ENCODE assay signal across 12 cellular contexts in the genomic region with DNA sequence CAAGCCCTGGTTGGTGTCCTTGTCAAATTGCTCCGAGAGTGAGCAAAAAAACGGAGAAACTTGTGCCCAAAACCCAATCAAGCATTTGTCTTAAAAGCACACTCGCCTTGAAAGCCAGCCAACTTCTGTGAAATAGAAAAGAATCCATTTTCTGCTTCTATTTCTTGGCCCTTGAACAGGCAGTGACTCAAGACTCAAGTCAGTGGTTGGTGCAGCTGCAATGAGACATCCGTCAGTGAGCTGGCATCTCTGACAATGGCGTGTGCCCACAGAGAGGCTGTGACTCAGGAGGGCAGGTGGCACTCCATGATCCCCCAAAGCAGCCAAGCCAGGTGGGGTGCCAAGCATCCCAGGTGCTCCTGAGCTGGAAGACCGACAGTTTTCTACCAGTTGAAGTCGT.
DNase-seq lines count a peak whose midpoint lies in the region; ATAC-seq and TF ChIP-seq lines count a peak whose summit lies in the region.
"Had no signal": no experiment of that assay in that cellular context is flagged by ENCODE, and none has a peak within 500 bp of the region (broad histone marks: within the 10 kb centered on the region; RNA-seq: fewer than 3 reads in every experiment).

No MANE protein-coding gene starts in this region.

- no peak overlapping the region for H3K9ac ChIP-seq in fibroblast of lung (ENCODE audit: insufficient read depth, low read length)

- H3K4me3 Mint-ChIP-seq in activated naive CD4-positive, alpha-beta T cell treated with anti-CD3 and anti-CD28 coated beads, Interleukin-2, amount 10 ng/mL, durations not matched to agents 7 days and 5 days, result no peak overlapping the region
- H3K4me3 Mint-ChIP-seq: type B pancreatic cell had no signal

- H3K27me3 Mint-ChIP-seq in activated naive CD4-positive, alpha-beta T cell treated with anti-CD3 and anti-CD28 coated beads, Interleukin-2, amount 10 ng/mL, durations not matched to agents 7 days and 5 days, result no peaks in the 10 kb centered on the region

- no peak for TF ChIP-seq CTCF in fibroblast of lung (conservative IDR thresholded peaks at IDR 0.05 in 1 of 2, IDR thresholded peaks at IDR 0.05 in 1 of 2; ENCODE audit: low read depth in 1 of 2, low read length in 2 of 2)

- H3K79me2 ChIP-seq in fibroblast of lung (ENCODE audit: control insufficient read depth, insufficient read depth, low read length), result no peaks in the 10 kb centered on the region

- no peaks in the 10 kb centered on the region for H3K9me3 ChIP-seq in fibroblast of lung (ENCODE audit: control insufficient read depth, insufficient read depth, low read depth, low read length)
- H3K9me3 ChIP-seq: A549 had no signal

- H3K4me1 Mint-ChIP-seq in activated naive CD4-positive, alpha-beta T cell treated with anti-CD3 and anti-CD28 coated beads, Interleukin-2, amount 10 ng/mL, durations not matched to agents 7 days and 5 days, result no peaks in the 10 kb centered on the region

- H3K9me3 Mint-ChIP-seq in activated naive CD4-positive, alpha-beta T cell treated with anti-CD3 and anti-CD28 coated beads, Interleukin-2, amount 10 ng/mL, durations not matched to agents 7 days and 5 days, result no peaks in the 10 kb centered on the region
- H3K9me3 Mint-ChIP-seq: activated naive CD4-positive, alpha-beta T cell treated with anti-CD3 and anti-CD28 coated beads, Interleukin-2, amount 50 U/mL, for 72 hours; type B pancreatic cell had no signal

- H4K20me1 ChIP-seq in fibroblast of lung (ENCODE audit: control insufficient read depth, extremely low read depth, insufficient read depth, low read length), result no peaks in the 10 kb centered on the region

- H2AFZ ChIP-seq in fibroblast of lung (ENCODE audit: low read length), result peak overlapping the region; percentile 26

- H3K27ac Mint-ChIP-seq in activated naive CD4-positive, alpha-beta T cell treated with anti-CD3 and anti-CD28 coated beads, Interleukin-2, amount 10 ng/mL, durations not matched to agents 7 days and 5 days, result no peak overlapping the region
- H3K27ac Mint-ChIP-seq: activated naive CD4-positive, alpha-beta T cell treated with anti-CD3 and anti-CD28 coated beads, Interleukin-2, amount 50 U/mL, for 72 hours; type B pancreatic cell had no signal

- no peak for ATAC-seq in HG02852 (IDR thresholded peaks at IDR 0.05; ENCODE audit: unreplicated experiment)
- ATAC-seq: activated naive CD4-positive, alpha-beta T cell treated with anti-CD3 and anti-CD28 coated beads, Interleukin-2, amount 50 U/mL, for 72 hours had no signal

- DNase-seq in NCI-H2107 treated with DMSO at 0.1 percent for 48 hours (lab: John Stamatoyannopoulos, UW; ENCODE audit: unreplicated experiment) (peak; percentile 76), NCI-H2107 (lab: John Stamatoyannopoulos, UW) (no peak), RPMI7951 (ENCODE audit: low read depth) (peak; percentile 90), fibroblast of lung (ENCODE audit: low read depth in 2 of 2) (peak; percentile 46 to 84)
- DNase-seq in activated naive CD4-positive, alpha-beta T cell treated with Interleukin-2 at 50 U/mL for 16 hours, result no peak
- DNase-seq in activated naive CD4-positive, alpha-beta T cell treated with anti-CD3 and anti-CD28 coated beads, Interleukin-2, amount 10 ng/mL, durations not matched to agents 7 days and 5 days, result no peak
- DNase-seq: activated CD4-positive, alpha-beta T cell treated with anti-CD3 and anti-CD28 coated beads for 1 hour had no signal

- H3K27me3 ChIP-seq in fibroblast of lung (ENCODE audit: control insufficient read depth, insufficient read depth, low read length), result peaks cover 3% of the 10 kb centered on the region

- H3K36me3 Mint-ChIP-seq in activated naive CD4-positive, alpha-beta T cell treated with anti-CD3 and anti-CD28 coated beads, Interleukin-2, amount 10 ng/mL, durations not matched to agents 7 days and 5 days, result no peaks in the 10 kb centered on the region
- H3K36me3 Mint-ChIP-seq: activated naive CD4-positive, alpha-beta T cell treated with anti-CD3 and anti-CD28 coated beads, Interleukin-2, amount 50 U/mL, for 72 hours; type B pancreatic cell had no signal

- no peaks in the 10 kb centered on the region for H3K36me3 ChIP-seq in fibroblast of lung (ENCODE audit: control insufficient read depth, insufficient read depth, low read length)

- H3K27ac ChIP-seq in fibroblast of lung (ENCODE audit: insufficient read depth, low read length), result no peak overlapping the region
- H3K27ac ChIP-seq in temporal lobe (ENCODE audit: low read depth, low read length), result peak overlapping the region; percentile 56
- H3K27ac ChIP-seq: A549 had no signal

- no peak overlapping the region for H3K4me3 ChIP-seq in fibroblast of lung (replicated peaks in 1 of 4; ENCODE audit: control extremely low read depth in 1 of 4, insufficient read depth in 1 of 4, low read depth in 3 of 4, low read length in 4 of 4)
- H3K4me3 ChIP-seq: A549 had no signal

- CTCF ChIA-PET in activated naive CD4-positive, alpha-beta T cell treated with anti-CD3 and anti-CD28 coated beads, Interleukin-2, amount 10 ng/mL, durations not matched to agents 7 days and 5 days (lab: Charles Lee), result no interaction called here

- H3K4me1 ChIP-seq in fibroblast of lung (ENCODE audit: control insufficient read depth, extremely low read depth, insufficient read depth, low read length), result no peaks in the 10 kb centered on the region
- H3K4me1 ChIP-seq: A549 had no signal

- H3K4me2 ChIP-seq in fibroblast of lung (ENCODE audit: extremely low read depth, insufficient read depth, low read length), result peak overlapping the region; percentile 48
- H3K4me2 ChIP-seq: A549 had no signal

Comparison
In these comparisons a context has a peak if more than half of its experiments do, and no peak if none do; other contexts are left out.
1. DNase-seq: peak in NCI-H2107 treated with DMSO at 0.1 percent for 48 hours (single experiment), RPMI7951 (single experiment) and fibroblast of lung (2 of 2); none in NCI-H2107 (single experiment), activated naive CD4-positive, alpha-beta T cell treated with Interleukin-2 at 50 U/mL for 16 hours (single experiment) and activated naive CD4-positive, alpha-beta T cell treated with anti-CD3 and anti-CD28 coated beads, Interleukin-2, amount 10 ng/mL, durations not matched to agents 7 days and 5 days (single experiment).